8 cellular contexts compared by ENCODE assay signal in the genomic region with DNA sequence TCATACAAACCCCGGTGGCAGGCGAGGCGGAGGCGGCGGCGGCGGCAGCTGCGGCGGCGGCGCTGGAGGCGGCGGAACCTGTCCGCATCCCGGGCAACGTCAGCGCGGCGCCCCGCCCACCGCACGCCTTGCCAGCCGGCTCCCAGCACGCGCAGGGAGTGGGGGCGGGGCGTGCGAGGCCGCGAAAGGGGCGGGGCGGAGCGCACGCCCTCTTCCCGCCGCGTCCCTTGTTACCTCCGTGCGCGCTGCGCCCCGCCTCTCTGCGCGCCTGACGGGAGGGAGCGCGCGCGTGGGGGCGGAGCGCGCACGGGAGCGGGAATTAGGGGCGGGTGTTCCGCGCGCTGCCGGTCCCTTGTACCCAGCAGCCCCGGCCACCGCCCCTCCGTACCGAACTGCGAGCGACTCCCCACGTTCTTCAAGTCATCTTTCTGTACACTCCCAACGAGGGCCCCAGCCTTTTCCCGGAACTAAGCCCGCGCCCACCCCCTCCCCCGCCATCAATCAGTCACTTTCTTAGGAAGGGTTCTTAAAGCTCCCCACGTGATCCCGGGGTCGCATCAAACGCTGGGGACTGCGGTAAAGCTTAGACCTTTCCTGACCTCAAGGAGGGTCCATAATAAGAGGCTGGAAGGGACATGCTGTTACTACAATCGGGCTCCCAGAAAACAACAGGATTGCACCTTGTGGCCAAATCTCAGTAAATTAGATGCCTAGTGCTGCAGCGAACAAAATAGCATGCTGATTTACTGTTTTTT. TPM values are rescaled to one million over a fixed set of nuclear protein-coding genes. Genes with fewer than 3 reads are reported as not detected.
DNase-seq lines count a peak whose midpoint lies in the region; ATAC-seq and FAIRE-seq lines count a peak whose summit lies in the region.

A gene with protein sequence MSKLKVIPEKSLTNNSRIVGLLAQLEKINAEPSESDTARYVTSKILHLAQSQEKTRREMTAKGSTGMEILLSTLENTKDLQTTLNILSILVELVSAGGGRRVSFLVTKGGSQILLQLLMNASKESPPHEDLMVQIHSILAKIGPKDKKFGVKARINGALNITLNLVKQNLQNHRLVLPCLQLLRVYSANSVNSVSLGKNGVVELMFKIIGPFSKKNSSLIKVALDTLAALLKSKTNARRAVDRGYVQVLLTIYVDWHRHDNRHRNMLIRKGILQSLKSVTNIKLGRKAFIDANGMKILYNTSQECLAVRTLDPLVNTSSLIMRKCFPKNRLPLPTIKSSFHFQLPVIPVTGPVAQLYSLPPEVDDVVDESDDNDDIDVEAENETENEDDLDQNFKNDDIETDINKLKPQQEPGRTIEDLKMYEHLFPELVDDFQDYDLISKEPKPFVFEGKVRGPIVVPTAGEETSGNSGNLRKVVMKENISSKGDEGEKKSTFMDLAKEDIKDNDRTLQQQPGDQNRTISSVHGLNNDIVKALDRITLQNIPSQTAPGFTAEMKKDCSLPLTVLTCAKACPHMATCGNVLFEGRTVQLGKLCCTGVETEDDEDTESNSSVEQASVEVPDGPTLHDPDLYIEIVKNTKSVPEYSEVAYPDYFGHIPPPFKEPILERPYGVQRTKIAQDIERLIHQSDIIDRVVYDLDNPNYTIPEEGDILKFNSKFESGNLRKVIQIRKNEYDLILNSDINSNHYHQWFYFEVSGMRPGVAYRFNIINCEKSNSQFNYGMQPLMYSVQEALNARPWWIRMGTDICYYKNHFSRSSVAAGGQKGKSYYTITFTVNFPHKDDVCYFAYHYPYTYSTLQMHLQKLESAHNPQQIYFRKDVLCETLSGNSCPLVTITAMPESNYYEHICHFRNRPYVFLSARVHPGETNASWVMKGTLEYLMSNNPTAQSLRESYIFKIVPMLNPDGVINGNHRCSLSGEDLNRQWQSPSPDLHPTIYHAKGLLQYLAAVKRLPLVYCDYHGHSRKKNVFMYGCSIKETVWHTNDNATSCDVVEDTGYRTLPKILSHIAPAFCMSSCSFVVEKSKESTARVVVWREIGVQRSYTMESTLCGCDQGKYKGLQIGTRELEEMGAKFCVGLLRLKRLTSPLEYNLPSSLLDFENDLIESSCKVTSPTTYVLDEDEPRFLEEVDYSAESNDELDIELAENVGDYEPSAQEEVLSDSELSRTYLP (minus strand): TSS at position 80 of the 755 bp plus-strand sequence. CDS start 29,421 bp downstream, outside the sequence.

- H3K4me1 Mint-ChIP-seq in T-helper 17 cell = peaks cover 25% of the 10 kb centered on the region

- intact Hi-C loops in left ventricle myocardium superior (cut with micrococcal nuclease) = no loop called here

- peak within 1 kb of the TSS; percentile 89 for H3K27ac Mint-ChIP-seq in T-helper 17 cell

- peaks cover 19% of the 10 kb centered on the region for H3K27me3 Mint-ChIP-seq in T-helper 17 cell

- H3K9me3 ChIP-seq in T-helper 17 cell (ENCODE audit: control insufficient read depth, low read length, poor library complexity, severe bottlenecking) = no peaks in the 10 kb centered on the region

- peak; percentile 96 for FAIRE-seq in urothelium cell line (lab: Jason Lieb, UNC)

- DNase-seq in NCI-H1694 (lab: John Stamatoyannopoulos, UW) (peak; percentile 67), T-helper 17 cell (peak; percentile 98 to 99 (median 98)), amygdala (lab: John Stamatoyannopoulos, UW) (peak; percentile 28 to 97 (median 82)), left ventricle myocardium superior (peak; percentile 99), pulmonary artery endothelial cell (ENCODE audit: low read depth, low spot score) (peak; percentile 76), urothelium cell line (ENCODE audit: low spot score) (peak; percentile 94)

- ATAC-seq in GM18498 (IDR thresholded peaks at IDR 0.05; ENCODE audit: unreplicated experiment) (peak; percentile 87), HG02884 (IDR thresholded peaks at IDR 0.05; ENCODE audit: unreplicated experiment) (peak; percentile 77), T-helper 17 cell (peak; percentile 84), left ventricle myocardium superior (peak; percentile 98)

- no peaks in the 10 kb centered on the region for H3K36me3 Mint-ChIP-seq in T-helper 17 cell (ENCODE audit: low read depth)

- H3K4me3 Mint-ChIP-seq in T-helper 17 cell = peak within 1 kb of the TSS; percentile 94

RNA-seq across cellular contexts. Expression of the gene that starts here (rescaled TPM):
- 10 to 100 TPM; 51.8 to 62.4 TPM for total RNA-seq in T-helper 17 cell
- 64.4 TPM for total RNA-seq in left ventricle myocardium superior
- total RNA-seq in pulmonary artery endothelial cell = 23.2 and 24.5 TPM in 2 replicates

Comparison
In these comparisons a context has a peak if more than half of its experiments do, and no peak if none do; other contexts are left out.
1. Peak in every context shown above with its lines: DNase-seq and ATAC-seq.